ENCODE assay signal across 20 cellular contexts in the genomic region with DNA sequence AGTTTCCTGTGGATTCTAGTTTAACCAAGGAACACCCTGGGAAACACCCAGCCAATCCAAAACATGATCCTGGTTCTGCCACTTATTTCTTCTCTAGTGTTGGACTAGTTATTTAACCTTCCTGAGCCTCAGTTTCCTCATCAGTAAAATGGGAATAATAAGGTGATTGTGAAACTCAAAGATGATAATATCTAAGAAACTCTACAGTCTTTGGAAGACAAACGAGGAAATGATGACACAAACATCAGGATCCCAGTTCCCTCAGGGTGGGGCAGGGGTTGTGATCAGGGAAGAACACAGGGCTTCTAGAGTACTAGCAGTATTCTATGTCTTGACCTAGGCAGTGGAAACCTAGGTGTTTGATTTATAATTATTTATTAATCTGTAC. TPM values are rescaled to one million over a fixed set of nuclear protein-coding genes. Genes with fewer than 3 reads are reported as not detected.
"Had no signal": no experiment of that assay in that cellular context is flagged by ENCODE, and none has a peak within 500 bp of the region (broad histone marks: within the 10 kb centered on the region; RNA-seq: fewer than 3 reads in every experiment).

No MANE protein-coding gene starts in this region.

- H3K9me3 ChIP-seq: heart left ventricle, lower lobe of right lung, SK-N-SH, tibial nerve had no signal

- H3K27ac Mint-ChIP-seq: activated CD4-positive, alpha-beta T cell treated with anti-CD3 and anti-CD28 coated beads, Interleukin-2, amount 10 ng/mL, durations not matched to agents 24 days and 14 days; activated CD8-positive, alpha-beta memory T cell treated with anti-CD3 and anti-CD28 coated beads, Interleukin-2, amount 10 ng/mL, durations not matched to agents 7 days and 5 days; activated CD8-positive, alpha-beta T cell treated with anti-CD3 and anti-CD28 coated beads for 36 hours; activated naive CD8-positive, alpha-beta T cell treated with anti-CD3 and anti-CD28 coated beads for 36 hours had no signal

- H3K9me2 ChIP-seq: SK-N-SH had no signal

- ATAC-seq: activated CD4-positive, CD25-positive, alpha-beta regulatory T cell treated with anti-CD3 and anti-CD28 coated beads, Interleukin-2, amount 50 U/mL, for 24 hours; activated CD8-positive, alpha-beta memory T cell treated with anti-CD3 and anti-CD28 coated beads, Interleukin-2, amount 10 ng/mL, durations not matched to agents 7 days and 5 days; activated CD8-positive, alpha-beta T cell treated with anti-CD3 and anti-CD28 coated beads for 36 hours; heart left ventricle; left lobe of liver; lower lobe of right lung; stimulated activated naive CD8-positive, alpha-beta T cell treated with anti-CD3 and anti-CD28 coated beads, Interleukin-15, amount 100 ng/mL, for 72 hours had no signal

- H3K36me3 Mint-ChIP-seq: activated CD8-positive, alpha-beta memory T cell treated with anti-CD3 and anti-CD28 coated beads, Interleukin-2, amount 10 ng/mL, durations not matched to agents 7 days and 5 days; activated naive CD8-positive, alpha-beta T cell treated with anti-CD3 and anti-CD28 coated beads for 36 hours had no signal

- H3K4me2 ChIP-seq: SK-N-SH had no signal

- DNase-seq: activated CD4-positive, alpha-beta T cell treated with anti-CD3 and anti-CD28 coated beads, Interleukin-2, amount 10 ng/mL, durations not matched to agents 24 days and 14 days; activated CD8-positive, alpha-beta memory T cell treated with anti-CD3 and anti-CD28 coated beads, Interleukin-2, amount 10 ng/mL, durations not matched to agents 7 days and 5 days; activated CD8-positive, alpha-beta T cell treated with anti-CD3 and anti-CD28 coated beads for 36 hours; activated gamma-delta T cell treated with Interleukin-2 at 50 U/mL for 16 hours; activated naive CD8-positive, alpha-beta T cell treated with anti-CD3 and anti-CD28 coated beads for 36 hours; activated T-cell treated with anti-CD3 and anti-CD28 coated beads for 4 hours; heart left ventricle; islet precursor cell; lower lobe of right lung; nephron progenitor cell; nucleus accumbens; posterior cingulate gyrus; SK-N-SH; stimulated activated CD4-positive, alpha-beta T cell treated with anti-CD3 and anti-CD28 coated beads, Interleukin-1b, Interleukin-23, amount 100 ng/mL, for 48 hours; stimulated activated naive CD8-positive, alpha-beta T cell treated with anti-CD3 and anti-CD28 coated beads, Interleukin-15, amount 100 ng/mL, for 72 hours had no signal

- H3K36me3 ChIP-seq: heart left ventricle, lower lobe of right lung, tibial nerve had no signal

- H3K9me3 Mint-ChIP-seq: activated CD4-positive, alpha-beta T cell treated with anti-CD3 and anti-CD28 coated beads, Interleukin-2, amount 10 ng/mL, durations not matched to agents 24 days and 14 days; activated CD8-positive, alpha-beta T cell treated with anti-CD3 and anti-CD28 coated beads for 36 hours; activated naive CD8-positive, alpha-beta T cell treated with anti-CD3 and anti-CD28 coated beads for 36 hours; nephron progenitor cell; stimulated activated naive CD8-positive, alpha-beta T cell treated with anti-CD3 and anti-CD28 coated beads, Interleukin-15, amount 100 ng/mL, for 72 hours had no signal

- H3K4me3 ChIP-seq: coronary artery, heart left ventricle, lower lobe of right lung, tibial nerve had no signal

- H3K27ac ChIP-seq: coronary artery, heart left ventricle, lower lobe of right lung, VCaP had no signal

- H3K4me3 Mint-ChIP-seq: activated CD4-positive, alpha-beta T cell treated with anti-CD3 and anti-CD28 coated beads, Interleukin-2, amount 10 ng/mL, durations not matched to agents 24 days and 14 days; activated CD8-positive, alpha-beta memory T cell treated with anti-CD3 and anti-CD28 coated beads, Interleukin-2, amount 10 ng/mL, durations not matched to agents 7 days and 5 days; activated CD8-positive, alpha-beta T cell treated with anti-CD3 and anti-CD28 coated beads for 36 hours; activated naive CD8-positive, alpha-beta T cell treated with anti-CD3 and anti-CD28 coated beads for 36 hours; nephron progenitor cell; stimulated activated naive CD8-positive, alpha-beta T cell treated with anti-CD3 and anti-CD28 coated beads, Interleukin-15, amount 100 ng/mL, for 72 hours had no signal

- H3K9ac ChIP-seq: SK-N-SH had no signal

RNA-seq across cellular contexts. Expression of a gene that starts 58.9 kb away (rescaled TPM):
- total RNA-seq: lower lobe of right lung, tibial nerve had no signal
